ENCODE assay signal across 8 cellular contexts in genomic region chr15:56887782-56888127, GRCh38. TPM values are rescaled to one million over a fixed set of nuclear protein-coding genes. Genes with fewer than 3 reads are reported as not detected.
DNase-seq lines count a peak whose midpoint lies in the region; ATAC-seq and TF ChIP-seq lines count a peak whose summit lies in the region.

No MANE protein-coding gene starts in this region.

- H3K4me1 ChIP-seq in heart right ventricle (peaks cover 0 to 39% (median 24%) of the 10 kb centered on the region in 9 donors), mammary epithelial cell (ENCODE audit: insufficient read depth, low read length) (peaks cover 14% of the 10 kb centered on the region), mononuclear cell (ENCODE audit: insufficient read depth, low read length) (peaks cover 24% of the 10 kb centered on the region), aorta (ENCODE audit: control insufficient read depth in 1 of 2, insufficient read depth in 2 of 2, low read length in 2 of 2) (no peaks in the 10 kb centered on the region)

- WGBS in heart right ventricle, 2 donors, result 4 to 8% methylated on average over 1 of the region's 1 CpG
- WGBS in mammary epithelial cell (ENCODE audit: low coverage, missing lambda C conversion rate), result 0% methylated on average over 1 of the region's 1 CpG
- 0 to 3% methylated on average over 1 of the region's 1 CpG for whole genome bisulfite sequencing in aorta, 2 donors

- CTCF ChIA-PET in mammary epithelial cell (lab: Charles Lee; ENCODE audit: low non-redundant PET), result interaction anchor here (0.6 kb wide), 1 partner anchor 30 kb away, joined by 11 read pairs; the partner anchor contains the start of gene TCF12

- intact Hi-C loops in heart right ventricle (cut with DNase I) (loop anchor here in 8 of 10 donors (1.0 to 10.0 kb wide), 4 partner anchors 31 to 257 kb away; partner anchors contain the start of genes TCF12 (in 8 of the 8) and ZNF280D (in 1 of the 8)), Right ventricle myocardium superior (cut with DNase I) (loop anchor here (2.0 to 10.0 kb wide), 2 partner anchors 31 to 153 kb away; partner anchors contain the start of genes TCF12 and ZNF280D), mammary epithelial cell (cut with micrococcal nuclease) (loop anchor here (1.0 kb wide), 1 partner anchor 31 kb away; the partner anchor contains the start of gene TCF12), aorta (cut with DNase I) (loop anchor here (1.0 to 10.0 kb wide), 3 partner anchors 31 to 155 kb away; partner anchors contain the start of genes TCF12 (in 2 of the 2) and ZNF280D (in 1 of the 2))

- BruUV-seq in mammary epithelial cell (replicated peaks; lab: Mats Ljungman, UMichigan), result TSS peak; percentile 56

- peak overlapping the region; percentile 64 for H3K4me2 ChIP-seq in mammary epithelial cell (ENCODE audit: insufficient read depth, low read depth, low read length)

- in situ Hi-C loops in mammary epithelial cell (cut with MboI; ENCODE audit: low sequenced_read_pairs in 2 of 2), result no loop called here

- no peaks in the 10 kb centered on the region for H4K20me1 ChIP-seq in mammary epithelial cell (ENCODE audit: insufficient read depth, low read length)

- H3K27me3 ChIP-seq in heart right ventricle (no peaks in the 10 kb centered on the region), mammary epithelial cell (ENCODE audit: insufficient read depth, low read length) (no peaks in the 10 kb centered on the region), mononuclear cell (ENCODE audit: insufficient read depth, low read length) (no peaks in the 10 kb centered on the region), aorta (ENCODE audit: control insufficient read depth in 1 of 2, insufficient read depth in 2 of 2, low read length in 1 of 2) (no peaks in the 10 kb centered on the region)

- no peak for TF ChIP-seq CTCF in heart right ventricle (IDR thresholded peaks at IDR 0.05)
- no peak for TF ChIP-seq CTCF in mammary epithelial cell (conservative IDR thresholded peaks at IDR 0.05 in 1 of 2, IDR thresholded peaks at IDR 0.05 in 1 of 2; ENCODE audit: extremely low read depth in 1 of 2, insufficient read depth in 1 of 2, low read depth in 1 of 2, low read length in 2 of 2)

- DNase-seq in heart right ventricle, result no peak
- no peak for DNase-seq in Right ventricle myocardium superior
- DNase-seq in mammary epithelial cell, result no peak
- no peak for DNase-seq in aorta
- DNase-seq in DMS 273 (lab: John Stamatoyannopoulos, UW; ENCODE audit: unreplicated experiment), result no peak
- DNase-seq in COLO829 (ENCODE audit: low spot score), result no peak

- H3K79me2 ChIP-seq in mammary epithelial cell (ENCODE audit: insufficient read depth, low read length), result no peaks in the 10 kb centered on the region

- peak overlapping the region; percentile 96 to 99 (median 98) for H3K27ac ChIP-seq in heart right ventricle
- H3K27ac ChIP-seq in mammary epithelial cell (ENCODE audit: insufficient read depth, low read depth, low read length), result peak overlapping the region; percentile 73
- H3K27ac ChIP-seq in aorta (ENCODE audit: low read depth in 1 of 2, low read length in 2 of 2), result peak overlapping the region; percentile 85 to 87

- H2AFZ ChIP-seq in mammary epithelial cell (ENCODE audit: low read depth, low read length), result peak overlapping the region; percentile 96

- dilution Hi-C loops in mammary epithelial cell (cut with HindIII; ENCODE audit: low sequenced_read_pairs), result no loop called here

- H3K4me3 ChIP-seq in heart right ventricle (peak overlapping the region; percentile 51 to 78 (median 68)), mammary epithelial cell (replicated peaks in 1 of 3; ENCODE audit: insufficient read depth in 1 of 3, low read depth in 2 of 3, low read length in 3 of 3) (peak overlapping the region; percentile 47 to 62 (median 49)), mononuclear cell (ENCODE audit: low read length) (peak overlapping the region; percentile 69), aorta (ENCODE audit: low read length in 2 of 2) (peak overlapping the region; percentile 38 to 58)

- H3K9ac ChIP-seq in mammary epithelial cell (ENCODE audit: insufficient read depth, low read length), result peak overlapping the region; percentile 76

- H3K36me3 ChIP-seq in heart right ventricle (peaks cover 0 to 10% (median 0%) of the 10 kb centered on the region in 9 donors), mammary epithelial cell (ENCODE audit: insufficient read depth, low read length) (no peaks in the 10 kb centered on the region), aorta (ENCODE audit: control insufficient read depth in 1 of 2, insufficient read depth in 2 of 2, low read length in 1 of 2) (no peaks in the 10 kb centered on the region)

- ATAC-seq in heart right ventricle, result no peak
- no peak for ATAC-seq in Right ventricle myocardium superior (ENCODE audit: poor library complexity)
- no peak for ATAC-seq in aorta (ENCODE audit: low FRiP score)
- ATAC-seq in HG02884 (IDR thresholded peaks at IDR 0.05; ENCODE audit: unreplicated experiment), result no peak

- H3K9me3 ChIP-seq in heart right ventricle (no peaks in the 10 kb centered on the region), mammary epithelial cell (replicated peaks; ENCODE audit: insufficient read depth, low read length) (no peaks in the 10 kb centered on the region), mononuclear cell (ENCODE audit: low read depth, low read length) (no peaks in the 10 kb centered on the region), aorta (ENCODE audit: control insufficient read depth, low read length) (no peaks in the 10 kb centered on the region)

RNA-seq across cellular contexts. Expression of gene TCF12, which starts 30.7 kb away (rescaled TPM):
- 10 to 100 TPM; 29.2 to 55.7 (median 39.4) TPM for total RNA-seq in heart right ventricle
- polyA plus RNA-seq in heart right ventricle, result 10 to 100 TPM in 1 of 2 donors, 1 to 10 TPM in 1; 8.7 to 11.7 TPM
- 32.9 TPM for total RNA-seq in Right ventricle myocardium superior
- 100 to 1,000 TPM in 1 of 2 donors, 10 to 100 TPM in 1; 91.7 to 110 TPM for total RNA-seq in mammary epithelial cell
- polyA plus RNA-seq in mammary epithelial cell, result 48.0 TPM
- 104 TPM for polyA minus RNA-seq in mammary epithelial cell
- total RNA-seq in mononuclear cell, result 45.8 TPM
- 100 to 1,000 TPM; 102 to 158 TPM for total RNA-seq in aorta
- polyA plus RNA-seq in aorta, result 10 to 100 TPM; 17.8 to 26.7 TPM
